24 cellular contexts compared by ENCODE assay signal in the genomic region with DNA sequence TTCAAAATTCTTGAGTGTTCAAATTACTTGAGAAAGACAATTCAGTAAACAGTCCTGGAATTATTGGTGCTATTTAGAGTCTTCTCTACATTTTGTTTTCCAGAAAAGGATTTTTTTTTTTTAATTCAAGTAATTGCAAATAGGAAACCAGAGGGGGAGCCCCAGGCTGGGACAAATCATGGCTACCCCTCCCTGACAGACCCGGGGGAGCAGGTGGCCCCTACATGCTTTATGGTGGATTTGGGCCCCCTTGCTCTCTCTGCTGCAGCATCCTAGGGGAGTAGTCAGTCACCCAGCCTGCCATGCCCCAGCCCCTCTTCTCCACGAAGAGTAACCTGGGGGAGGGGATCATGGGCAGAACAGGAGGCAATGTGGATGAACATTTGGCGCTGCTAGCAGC. TPM values are rescaled to one million over a fixed set of nuclear protein-coding genes. Genes with fewer than 3 reads are reported as not detected.
DNase-seq lines count a peak whose midpoint lies in the region; ATAC-seq and TF ChIP-seq lines count a peak whose summit lies in the region.
"Had no signal": no experiment of that assay in that cellular context is flagged by ENCODE, and none has a peak within 500 bp of the region (broad histone marks: within the 10 kb centered on the region; RNA-seq: fewer than 3 reads in every experiment).

No MANE protein-coding gene starts in this region.

- H3F3A ChIP-seq in Loucy (ENCODE audit: low read depth), result no peaks in the 10 kb centered on the region

- no peaks in the 10 kb centered on the region for H4K20me1 ChIP-seq in Loucy (ENCODE audit: insufficient read depth, low read length, poor library complexity, severe bottlenecking)
- H4K20me1 ChIP-seq in osteoblast (ENCODE audit: insufficient read depth, low read length), result no peaks in the 10 kb centered on the region

- POLR2A ChIA-PET in activated CD4-positive, alpha-beta T cell treated with anti-CD3 and anti-CD28 coated beads, Interleukin-2, amount 10 ng/mL, durations not matched to agents 7 days and 5 days (lab: Charles Lee), result no interaction called here

- no peaks in the 10 kb centered on the region for H3K79me2 ChIP-seq in Loucy (ENCODE audit: insufficient read depth, low read length)
- H3K79me2 ChIP-seq in osteoblast (ENCODE audit: insufficient read depth, low read length), result no peaks in the 10 kb centered on the region

- H3K36me3 ChIP-seq in Loucy (ENCODE audit: insufficient read depth, low read length) (no peaks in the 10 kb centered on the region), osteoblast (ENCODE audit: insufficient read depth, low read length) (no peaks in the 10 kb centered on the region)
- H3K36me3 ChIP-seq: esophagus squamous epithelium, heart left ventricle, right atrium auricular region had no signal

- no peak overlapping the region for H3K4me2 ChIP-seq in Loucy (ENCODE audit: low read depth, low read length, poor library complexity, severe bottlenecking)
- H3K4me2 ChIP-seq in osteoblast (ENCODE audit: insufficient read depth, low read length), result no peak overlapping the region

- H3K9ac ChIP-seq in Loucy (ENCODE audit: low read depth, low read length, poor library complexity, severe bottlenecking), result no peak overlapping the region

- H3K9me3 Mint-ChIP-seq in activated CD4-positive, alpha-beta T cell treated with anti-CD3 and anti-CD28 coated beads, Interleukin-2, amount 10 ng/mL, durations not matched to agents 7 days and 5 days, result no peaks in the 10 kb centered on the region
- H3K9me3 Mint-ChIP-seq in mesothelial cell of epicardium, result no peaks in the 10 kb centered on the region
- H3K9me3 Mint-ChIP-seq: activated T-helper 17 cell treated with anti-CD3 and anti-CD28 coated beads, Interleukin-2, amount 50 U/mL, for 72 hours; CD8-positive, alpha-beta T cell; H9; type B pancreatic cell had no signal

- H3K27me3 Mint-ChIP-seq in activated CD4-positive, alpha-beta T cell treated with anti-CD3 and anti-CD28 coated beads, Interleukin-2, amount 10 ng/mL, durations not matched to agents 7 days and 5 days, result peaks cover 2% of the 10 kb centered on the region
- H3K27me3 Mint-ChIP-seq in mesothelial cell of epicardium (ENCODE audit: low read depth), result peaks cover 6% of the 10 kb centered on the region
- H3K27me3 Mint-ChIP-seq: activated T-helper 17 cell treated with anti-CD3 and anti-CD28 coated beads, Interleukin-2, amount 50 U/mL, for 72 hours had no signal

- H3K4me1 Mint-ChIP-seq in activated CD4-positive, alpha-beta T cell treated with anti-CD3 and anti-CD28 coated beads, Interleukin-2, amount 10 ng/mL, durations not matched to agents 7 days and 5 days, result peaks cover 38% of the 10 kb centered on the region
- peaks cover 16% of the 10 kb centered on the region for H3K4me1 Mint-ChIP-seq in mesothelial cell of epicardium

- H3K9me3 ChIP-seq in Loucy (ENCODE audit: insufficient read depth, low read depth, low read length) (no peaks in the 10 kb centered on the region), osteoblast (ENCODE audit: low read depth, low read length) (no peaks in the 10 kb centered on the region)
- H3K9me3 ChIP-seq: esophagus squamous epithelium, heart left ventricle, right atrium auricular region had no signal

- H3K4me1 ChIP-seq in Loucy (ENCODE audit: insufficient read depth, low read length, poor library complexity, severe bottlenecking) (peaks cover 13% of the 10 kb centered on the region), osteoblast (ENCODE audit: insufficient read depth, low read length) (peaks cover 15% of the 10 kb centered on the region)

- peak overlapping the region; percentile 19 for H3K27ac Mint-ChIP-seq in activated CD4-positive, alpha-beta T cell treated with anti-CD3 and anti-CD28 coated beads, Interleukin-2, amount 10 ng/mL, durations not matched to agents 7 days and 5 days
- H3K27ac Mint-ChIP-seq in mesothelial cell of epicardium, result no peak overlapping the region
- H3K27ac Mint-ChIP-seq: activated T-helper 17 cell treated with anti-CD3 and anti-CD28 coated beads, Interleukin-2, amount 50 U/mL, for 72 hours; H9; type B pancreatic cell had no signal

- H3K4me3 Mint-ChIP-seq in activated CD4-positive, alpha-beta T cell treated with anti-CD3 and anti-CD28 coated beads, Interleukin-2, amount 10 ng/mL, durations not matched to agents 7 days and 5 days, result no peak overlapping the region
- no peak overlapping the region for H3K4me3 Mint-ChIP-seq in mesothelial cell of epicardium
- H3K4me3 Mint-ChIP-seq: H9, type B pancreatic cell had no signal

- H3K4me3 ChIP-seq in Loucy (ENCODE audit: low read length, poor library complexity, severe bottlenecking), result no peak overlapping the region
- H3K4me3 ChIP-seq in WI38 (ENCODE audit: low read depth, low read length), result no peak overlapping the region
- H3K4me3 ChIP-seq in osteoblast (ENCODE audit: insufficient read depth, low read length), result no peak overlapping the region
- H3K4me3 ChIP-seq: right atrium auricular region had no signal

- no peak for DNase-seq in activated CD4-positive, alpha-beta T cell treated with anti-CD3 and anti-CD28 coated beads, Interleukin-2, amount 10 ng/mL, durations not matched to agents 7 days and 5 days
- no peak for DNase-seq in activated CD4-positive, alpha-beta T cell treated with anti-CD3 and anti-CD28 coated beads for 48 hours
- DNase-seq in osteoblast (ENCODE audit: insufficient read length, low spot score, missing footprints) (peak; percentile 76), glomerular visceral epithelial cell (ENCODE audit: extremely low spot score) (no peak), mesothelial cell of epicardium (ENCODE audit: low spot score in 2 of 2, unreplicated experiment in 2 of 2) (no peak)
- DNase-seq: ACHN; CD8-positive, alpha-beta T cell; effector CD4-positive, alpha-beta T cell; EL; esophagus squamous epithelium; H9; heart left ventricle; KG1; NCI-H1436; NCI-H226; nucleus accumbens; stimulated activated CD4-positive, alpha-beta T cell treated with anti-CD3 and anti-CD28 coated beads, Interleukin-15, amount 100 ng/mL, for 24 hours; stimulated activated naive CD8-positive, alpha-beta T cell treated with anti-CD3 and anti-CD28 coated beads, Interleukin-15, Interleukin-2, amounts not matched to agents 100 U/mL and 50 U/mL, for 24 hours had no signal

- ATAC-seq in HG02763 (IDR thresholded peaks at IDR 0.05; ENCODE audit: unreplicated experiment), result no peak
- ATAC-seq: activated T-helper 17 cell treated with anti-CD3 and anti-CD28 coated beads, Interleukin-2, amount 50 U/mL, for 72 hours; CD8-positive, alpha-beta T cell; heart left ventricle; stimulated activated naive CD8-positive, alpha-beta T cell treated with anti-CD3 and anti-CD28 coated beads, Interleukin-15, Interleukin-2, amounts not matched to agents 100 U/mL and 50 U/mL, for 24 hours had no signal

- CTCF ChIA-PET in activated CD4-positive, alpha-beta T cell treated with anti-CD3 and anti-CD28 coated beads, Interleukin-2, amount 10 ng/mL, durations not matched to agents 7 days and 5 days (lab: Charles Lee), result interaction anchor here (1.4 kb wide), 1 partner anchor 25 kb away, joined by 3 read pairs; no protein-coding TSS in a partner anchor

- no peaks in the 10 kb centered on the region for H3K9me2 ChIP-seq in Loucy (replicated peaks; ENCODE audit: low read depth, low read length)

- H3K27me3 ChIP-seq in Loucy (ENCODE audit: insufficient read depth, low read length, poor library complexity, severe bottlenecking) (no peaks in the 10 kb centered on the region), osteoblast (ENCODE audit: insufficient read depth, low read length) (no peaks in the 10 kb centered on the region)
- H3K27me3 ChIP-seq: heart left ventricle, right atrium auricular region had no signal

- TF ChIP-seq CTCF in Loucy (conservative IDR thresholded peaks at IDR 0.05; ENCODE audit: low read length) (peak; percentile 42), WI38 (IDR thresholded peaks at IDR 0.05; ENCODE audit: low read depth, low read length) (0 out of 2 replicates have a peak, but pooled peaks have one; percentile 4), osteoblast (IDR thresholded peaks at IDR 0.05; ENCODE audit: extremely low read depth, low read depth, low read length) (peak; percentile 27), mesothelial cell of epicardium (IDR thresholded peaks at IDR 0.05; ENCODE audit: unreplicated experiment) (no peak)

- H2AFZ ChIP-seq in Loucy (ENCODE audit: low read length) (no peak overlapping the region), osteoblast (ENCODE audit: low read length) (no peak overlapping the region)

- no peak overlapping the region for H3K27ac ChIP-seq in osteoblast (ENCODE audit: low read depth, low read length)
- H3K27ac ChIP-seq: esophagus squamous epithelium, right atrium auricular region had no signal

- no peaks in the 10 kb centered on the region for H3K36me3 Mint-ChIP-seq in activated CD4-positive, alpha-beta T cell treated with anti-CD3 and anti-CD28 coated beads, Interleukin-2, amount 10 ng/mL, durations not matched to agents 7 days and 5 days (ENCODE audit: low read depth)
- no peaks in the 10 kb centered on the region for H3K36me3 Mint-ChIP-seq in mesothelial cell of epicardium
- H3K36me3 Mint-ChIP-seq: CD8-positive, alpha-beta T cell; type B pancreatic cell had no signal

RNA-seq across cellular contexts. Expression of a gene that starts 4.7 kb away (rescaled TPM):
- 1 to 10 TPM; 3.0 to 3.3 TPM for total RNA-seq in activated CD4-positive, alpha-beta T cell treated with anti-CD3 and anti-CD28 coated beads, Interleukin-2, amount 10 ng/mL, durations not matched to agents 7 days and 5 days
- total RNA-seq in osteoblast, result 0.72 and 1.5 TPM in 2 replicates
- 4.7 to 8.8 TPM (median 6.0 TPM) in 3 replicates for total RNA-seq in mesothelial cell of epicardium

RNA-seq across cellular contexts. Expression of a gene that starts 4.8 kb away (rescaled TPM):
- 10 to 100 TPM; 71.3 to 80.7 TPM for total RNA-seq in activated CD4-positive, alpha-beta T cell treated with anti-CD3 and anti-CD28 coated beads, Interleukin-2, amount 10 ng/mL, durations not matched to agents 7 days and 5 days
- total RNA-seq in osteoblast (21.2 and 23.9 TPM in 2 replicates), mesothelial cell of epicardium (20.2 to 25.0 TPM (median 23.7 TPM) in 3 replicates)

RNA-seq across cellular contexts. Expression of a gene that starts 25.0 kb away (rescaled TPM):
- total RNA-seq in activated CD4-positive, alpha-beta T cell treated with anti-CD3 and anti-CD28 coated beads, Interleukin-2, amount 10 ng/mL, durations not matched to agents 7 days and 5 days, result under 1 TPM; 0.62 to 0.82 TPM
- total RNA-seq in osteoblast (14.1 and 16.2 TPM in 2 replicates), mesothelial cell of epicardium (85.0 to 88.9 TPM (median 86.4 TPM) in 3 replicates)

RNA-seq across cellular contexts. Expression of a gene that starts 36.6 kb away (rescaled TPM):
- 100 to 1,000 TPM; 106 to 132 TPM for total RNA-seq in activated CD4-positive, alpha-beta T cell treated with anti-CD3 and anti-CD28 coated beads, Interleukin-2, amount 10 ng/mL, durations not matched to agents 7 days and 5 days
- total RNA-seq in osteoblast (135 and 177 TPM in 2 replicates), mesothelial cell of epicardium (125 to 136 TPM (median 132 TPM) in 3 replicates)

RNA-seq across cellular contexts. Expression of a gene that starts 38.2 kb away (rescaled TPM):
- 10 to 100 TPM; 28.9 to 32.1 TPM for total RNA-seq in activated CD4-positive, alpha-beta T cell treated with anti-CD3 and anti-CD28 coated beads, Interleukin-2, amount 10 ng/mL, durations not matched to agents 7 days and 5 days
- total RNA-seq in osteoblast (11.8 and 15.9 TPM in 2 replicates), mesothelial cell of epicardium (42.9 to 48.1 TPM (median 45.3 TPM) in 3 replicates)
